8 cellular contexts compared by ENCODE assay signal in genomic region chr10:52740913-52741675, GRCh38. TPM values are rescaled to one million over a fixed set of nuclear protein-coding genes. Genes with fewer than 3 reads are reported as not detected.
DNase-seq lines count a peak whose midpoint lies in the region; ATAC-seq lines count a peak whose summit lies in the region.

No MANE protein-coding gene starts in this region.

- DNase-seq in Right ventricle myocardium superior = no peak
- DNase-seq in Right ventricle myocardium inferior (ENCODE audit: missing footprints) = no peak
- DNase-seq in NCI-H345 treated with DMSO at 0.1 percent for 48 hours (lab: John Stamatoyannopoulos, UW; ENCODE audit: unreplicated experiment) = peak; percentile 26
- peak in 29 of 56 donors; percentile 2 to 49 (median 10) for DNase-seq in amygdala (lab: John Stamatoyannopoulos, UW)
- DNase-seq in iris pigment epithelial cell (ENCODE audit: low read depth) = peak; percentile 16
- DNase-seq in stimulated activated CD4-positive, alpha-beta T cell treated with anti-CD3 and anti-CD28 coated beads, TNF-alpha, amount 100 ng/mL, for 48 hours (ENCODE audit: low read depth in 3 of 3) = peak in 2 of 3 donors; percentile 1 to 11
- no peak for DNase-seq in NCI-H187 treated with DMSO at 0.1 percent for 48 hours (lab: John Stamatoyannopoulos, UW)

- peak; percentile 46 for ATAC-seq in Right ventricle myocardium superior (ENCODE audit: poor library complexity)
- no peak for ATAC-seq in Right ventricle myocardium inferior
- peak; percentile 66 for ATAC-seq in HG02623 (IDR thresholded peaks at IDR 0.05; ENCODE audit: unreplicated experiment)

- intact Hi-C loops in Right ventricle myocardium superior (cut with DNase I) = loop anchor here (5.0 kb wide), 1 partner anchor 36 kb away; no protein-coding TSS in a partner anchor
- intact Hi-C loops in Right ventricle myocardium inferior (cut with DNase I) = loop anchor here (2.0 kb wide), 1 partner anchor 40 kb away; no protein-coding TSS in a partner anchor

RNA-seq across cellular contexts. Expression of gene MBL2, which starts 31.5 kb away (rescaled TPM):
- total RNA-seq in Right ventricle myocardium superior = not detected
- not detected for total RNA-seq in Right ventricle myocardium inferior

Comparison
In these comparisons a context has a peak if more than half of its experiments do, and no peak if none do; other contexts are left out.
1. DNase-seq: peak in NCI-H345 treated with DMSO at 0.1 percent for 48 hours (single experiment), amygdala (29 of 56), iris pigment epithelial cell (single experiment) and stimulated activated CD4-positive, alpha-beta T cell treated with anti-CD3 and anti-CD28 coated beads, TNF-alpha, amount 100 ng/mL, for 48 hours (2 of 3); none in Right ventricle myocardium superior (single experiment), Right ventricle myocardium inferior (single experiment) and NCI-H187 treated with DMSO at 0.1 percent for 48 hours (single experiment).